In the genomic region with DNA sequence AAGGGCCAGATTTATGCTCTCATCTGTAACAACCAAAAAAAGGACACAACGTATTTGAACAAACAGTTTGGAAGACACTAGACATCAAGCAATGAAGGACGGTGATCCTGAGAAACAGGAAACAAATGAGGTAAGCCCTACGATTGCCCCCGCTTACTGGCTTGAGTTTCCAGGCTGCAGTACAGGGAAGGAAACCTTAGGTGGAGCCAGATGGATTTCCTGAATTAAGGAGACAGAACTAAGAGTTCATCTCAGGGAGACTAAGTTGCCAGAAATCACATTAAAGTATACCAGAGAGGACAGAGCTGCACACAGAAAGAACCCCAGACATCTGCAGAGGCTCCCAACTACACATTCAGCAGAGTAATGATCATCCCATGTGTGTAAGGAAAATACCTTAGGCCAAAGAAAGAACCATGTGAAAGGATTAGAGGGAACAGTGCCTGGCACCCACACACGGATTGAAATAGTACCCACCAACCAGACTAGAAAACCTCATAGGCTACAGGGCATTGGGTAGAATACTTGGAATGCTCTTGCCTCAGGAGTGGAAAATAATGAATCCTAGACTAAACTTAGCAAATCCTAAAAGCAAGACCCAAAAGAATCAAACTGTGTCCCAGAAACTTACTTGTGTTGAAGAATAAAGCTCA, we compare ENCODE assay signal across 8 cellular contexts.
DNase-seq lines count a peak whose midpoint lies in the region; ATAC-seq and TF ChIP-seq lines count a peak whose summit lies in the region.

No MANE protein-coding gene starts in this region.

- no peaks in the 10 kb centered on the region for H3K4me1 ChIP-seq in H9 (ENCODE audit: insufficient read depth, low read length)

- no peaks in the 10 kb centered on the region for H3K79me2 ChIP-seq in H9 (ENCODE audit: insufficient read depth, low read length)

- no peak overlapping the region for H2BK20ac ChIP-seq in H9 (ENCODE audit: low read depth, low read length, poor library complexity, severe bottlenecking)

- no peak overlapping the region for H3T11ph ChIP-seq in H9 (ENCODE audit: low read length)

- peaks cover 0 to 8% (median 0%) of the 10 kb centered on the region in 3 experiments; a peak in 2 of 7 replicates for H3K36me3 Mint-ChIP-seq in H9 (ENCODE audit: insufficient read depth in 1 of 3, low read depth in 3 of 3)

- H4K8ac ChIP-seq in H9 (replicated peaks; ENCODE audit: insufficient read length, low read depth, low read length) = no peak overlapping the region

- H3K27ac ChIP-seq in 22Rv1 = no peak overlapping the region
- H3K27ac ChIP-seq in H9 (ENCODE audit: insufficient read length, low read depth, low read length) = no peak overlapping the region

- no peak for ATAC-seq in GM19467 (IDR thresholded peaks at IDR 0.05; ENCODE audit: unreplicated experiment)
- no peak for ATAC-seq in GM21723 (IDR thresholded peaks at IDR 0.05; ENCODE audit: unreplicated experiment)

- no CpG with 5 or more reads among the region's 5 CpGs for WGBS in H9 (ENCODE audit: extremely low coverage, insufficient read length, low lambda C conversion rate)

- H3K4me2 ChIP-seq in H9 (ENCODE audit: insufficient read depth, insufficient read length, low read length) = no peak overlapping the region

- H2BK12ac ChIP-seq in H9 (ENCODE audit: insufficient read length, low read depth, low read length) = no peak overlapping the region

- no peak overlapping the region for H3K14ac ChIP-seq in H9 (ENCODE audit: insufficient read depth, low read length)

- peaks cover 1% of the 10 kb centered on the region for H3K27me3 Mint-ChIP-seq in H9 (ENCODE audit: low read depth)

- no peak overlapping the region for H3K18ac ChIP-seq in H9 (ENCODE audit: insufficient read length, low read depth, low read length)

- H2BK5ac ChIP-seq in H9 (ENCODE audit: insufficient read length, low read length) = no peak overlapping the region

- H3K56ac ChIP-seq in H9 (ENCODE audit: insufficient read length, low read depth, low read length) = no peak overlapping the region

- TF ChIP-seq CTCF in 22Rv1 (IDR thresholded peaks at IDR 0.05) (peak; percentile 38; the same call in 1 of the 2 replicates), H9 (conservative IDR thresholded peaks at IDR 0.05) (peak; percentile 65)

- no peak overlapping the region for H2AFZ ChIP-seq in H9 (ENCODE audit: low read length)

- no peak overlapping the region for H2BK120ac ChIP-seq in H9 (ENCODE audit: low read depth, low read length, poor library complexity, severe bottlenecking)

- H4K5ac ChIP-seq in H9 (ENCODE audit: insufficient read length, low read depth, low read length) = no peak overlapping the region

- DNase-seq in H9 = peak; percentile 51
- DNase-seq in SW480 (ENCODE audit: low spot score) = peak; percentile 10
- DNase-seq in hepatic stellate cell (ENCODE audit: low spot score) = peak; percentile 29
- DNase-seq in activated CD8-positive, alpha-beta memory T cell treated with anti-CD3 and anti-CD28 coated beads, Interleukin-2, amount 50 U/mL, for 48 hours = no peak
- no peak for DNase-seq in DMS79 treated with DMSO at 0.1 percent for 48 hours (lab: John Stamatoyannopoulos, UW)

- peaks cover 4% of the 10 kb centered on the region in 2 experiments; a peak in 3 of 4 replicates for H3K4me1 Mint-ChIP-seq in H9

- no peaks in the 10 kb centered on the region for H3K9me3 ChIP-seq in H9 (ENCODE audit: control insufficient read depth, low read depth, low read length)

- H3K23ac ChIP-seq in H9 (ENCODE audit: insufficient read length, low read depth, low read length) = no peak overlapping the region

- no peaks in the 10 kb centered on the region for H3K23me2 ChIP-seq in H9 (ENCODE audit: insufficient read length, low read depth, low read length, poor library complexity, severe bottlenecking)

- H3K9ac ChIP-seq in H9 (ENCODE audit: extremely low read depth, insufficient read length, low read length) = no peak overlapping the region

- no peaks in the 10 kb centered on the region for H3K27me3 ChIP-seq in H9 (ENCODE audit: insufficient read depth, low read length)

- no peaks in the 10 kb centered on the region for H3K79me1 ChIP-seq in H9 (ENCODE audit: insufficient read depth, low read depth, low read length, poor library complexity, severe bottlenecking)

- H3K27ac Mint-ChIP-seq in H9 = no peak overlapping the region; a peak in 1 of 7 replicates

- H2BK15ac ChIP-seq in H9 (ENCODE audit: low read depth, low read length) = no peak overlapping the region

- no peak overlapping the region for H4K91ac ChIP-seq in H9 (ENCODE audit: insufficient read length, low read depth, low read length)

- no peak overlapping the region for H2AK5ac ChIP-seq in H9 (ENCODE audit: insufficient read length, low read length)

- H3K4me3 Mint-ChIP-seq in H9 = no peak overlapping the region

- H3K4ac ChIP-seq in H9 (ENCODE audit: low read depth, low read length) = no peak overlapping the region

- no peaks in the 10 kb centered on the region for H4K20me1 ChIP-seq in H9 (ENCODE audit: control insufficient read depth, insufficient read depth, insufficient read length)

- peaks cover 5 to 8% of the 10 kb centered on the region in 2 experiments; a peak in 4 of 5 replicates for H3K9me3 Mint-ChIP-seq in H9

Comparison
In these comparisons a context has a peak if more than half of its experiments do, and no peak if none do; other contexts are left out.
1. DNase-seq: peak in H9 (single experiment), SW480 (single experiment) and hepatic stellate cell (single experiment); none in activated CD8-positive, alpha-beta memory T cell treated with anti-CD3 and anti-CD28 coated beads, Interleukin-2, amount 50 U/mL, for 48 hours (single experiment) and DMS79 treated with DMSO at 0.1 percent for 48 hours (single experiment).